ENCODE assay signal across 1 cellular context in genomic region chr11:73376168-73376802, GRCh38.
TF ChIP-seq lines count a peak whose summit lies in the region.

Gene RELT (plus strand): TSS chr11:73376399. CDS start chr11:73389137, 12,738 bp downstream.

TF ChIP-seq in HepG2, 621 proteins besides CTCF, POLR2A, EP300 and RAD21 (continued from another document):
- TF ChIP-seq DZIP1 (CRISPR knock-in tag; IDR thresholded peaks at IDR 0.05): no peak
- no peak for TF ChIP-seq ZFP90 (CRISPR knock-in tag; IDR thresholded peaks at IDR 0.05; ENCODE audit: borderline replicate concordance)
- no peak for TF ChIP-seq ZNF629 (CRISPR knock-in tag; conservative IDR thresholded peaks at IDR 0.05)
- TF ChIP-seq SSRP1 (CRISPR knock-in tag; IDR thresholded peaks at IDR 0.05): no peak
- no peak for TF ChIP-seq DNMT3B (CRISPR knock-in tag; conservative IDR thresholded peaks at IDR 0.05)
- TF ChIP-seq NPAS2 (CRISPR knock-in tag; IDR thresholded peaks at IDR 0.05; ENCODE audit: borderline replicate concordance): no peak
- TF ChIP-seq ZNF263 (CRISPR knock-in tag; IDR thresholded peaks at IDR 0.05): no peak
- TF ChIP-seq KDM3A (CRISPR knock-in tag; IDR thresholded peaks at IDR 0.05; ENCODE audit: low read depth): no peak
- TF ChIP-seq ZNF224 (CRISPR knock-in tag; IDR thresholded peaks at IDR 0.05): no peak
- TF ChIP-seq ZNF549 (CRISPR knock-in tag; IDR thresholded peaks at IDR 0.05): no peak
- no peak for TF ChIP-seq ZNF550 (CRISPR knock-in tag; IDR thresholded peaks at IDR 0.05; ENCODE audit: borderline replicate concordance)
- TF ChIP-seq BRD4 (CRISPR knock-in tag; IDR thresholded peaks at IDR 0.05): no peak
- 0 out of 2 replicates have a peak, but pooled peaks have one; percentile 14 for TF ChIP-seq RNF2 (conservative IDR thresholded peaks at IDR 0.05; ENCODE audit: low read depth)
- 0 out of 2 replicates have a peak, but pooled peaks have one; percentile 48 for TF ChIP-seq CBFB (CRISPR knock-in tag; IDR thresholded peaks at IDR 0.05)
- no peak for TF ChIP-seq ZNF672 (CRISPR knock-in tag; IDR thresholded peaks at IDR 0.05)
- TF ChIP-seq MED8 (CRISPR knock-in tag; IDR thresholded peaks at IDR 0.05; ENCODE audit: insufficient replicate concordance): no peak
- peak; percentile 34; the same call in 1 of the 2 replicates for TF ChIP-seq ZNF614 (CRISPR knock-in tag; IDR thresholded peaks at IDR 0.05; ENCODE audit: borderline replicate concordance)
- TF ChIP-seq SALL1 (CRISPR knock-in tag; IDR thresholded peaks at IDR 0.05): peak; percentile 72
- no peak for TF ChIP-seq MEIS1 (CRISPR knock-in tag; IDR thresholded peaks at IDR 0.05; ENCODE audit: borderline replicate concordance)
- no peak for TF ChIP-seq TEF (CRISPR knock-in tag; IDR thresholded peaks at IDR 0.05)
- no peak for TF ChIP-seq ZKSCAN8 (CRISPR knock-in tag; IDR thresholded peaks at IDR 0.05; ENCODE audit: borderline replicate concordance)
- no peak for TF ChIP-seq ELF4 (CRISPR knock-in tag; IDR thresholded peaks at IDR 0.05; ENCODE audit: borderline replicate concordance)
- TF ChIP-seq ZBTB26 (CRISPR knock-in tag; IDR thresholded peaks at IDR 0.05; ENCODE audit: borderline replicate concordance): no peak
- TF ChIP-seq SNAPC5 (CRISPR knock-in tag; IDR thresholded peaks at IDR 0.05; ENCODE audit: borderline replicate concordance): no peak
- TF ChIP-seq CBX2 (IDR thresholded peaks at IDR 0.05; ENCODE audit: low read depth, low read length): no peak
- TF ChIP-seq CBX2 (CRISPR knock-in tag; IDR thresholded peaks at IDR 0.05; ENCODE audit: low read depth): no peak
- TF ChIP-seq ZNF24 (IDR thresholded peaks at IDR 0.05): no peak
- no peak for TF ChIP-seq SMAD3 (CRISPR knock-in tag; IDR thresholded peaks at IDR 0.05)
- TF ChIP-seq ARID5B (CRISPR knock-in tag; IDR thresholded peaks at IDR 0.05): peak; percentile 24; the same call in 1 of the 2 replicates
- peak; percentile 77; the same call in 1 of the 2 replicates for TF ChIP-seq PATZ1 (CRISPR knock-in tag; IDR thresholded peaks at IDR 0.05)
- no peak for TF ChIP-seq ZBTB42 (CRISPR knock-in tag; IDR thresholded peaks at IDR 0.05)
- no peak for TF ChIP-seq THAP7 (CRISPR knock-in tag; IDR thresholded peaks at IDR 0.05)
- TF ChIP-seq ZBTB8A (CRISPR knock-in tag; IDR thresholded peaks at IDR 0.05; ENCODE audit: borderline replicate concordance, low read depth): no peak; the same call in 1 of the 2 replicates
- TF ChIP-seq FOXO4 (CRISPR knock-in tag; conservative IDR thresholded peaks at IDR 0.05): no peak
- TF ChIP-seq FOSL2 (CRISPR knock-in tag; IDR thresholded peaks at IDR 0.05): no peak
- no peak for TF ChIP-seq GRHL1 (CRISPR knock-in tag; conservative IDR thresholded peaks at IDR 0.05)
TF ChIP-seq in HepG2: peak in this region for 123.
